Comparison of ENCODE assay signal across 17 cellular contexts in the genomic region with DNA sequence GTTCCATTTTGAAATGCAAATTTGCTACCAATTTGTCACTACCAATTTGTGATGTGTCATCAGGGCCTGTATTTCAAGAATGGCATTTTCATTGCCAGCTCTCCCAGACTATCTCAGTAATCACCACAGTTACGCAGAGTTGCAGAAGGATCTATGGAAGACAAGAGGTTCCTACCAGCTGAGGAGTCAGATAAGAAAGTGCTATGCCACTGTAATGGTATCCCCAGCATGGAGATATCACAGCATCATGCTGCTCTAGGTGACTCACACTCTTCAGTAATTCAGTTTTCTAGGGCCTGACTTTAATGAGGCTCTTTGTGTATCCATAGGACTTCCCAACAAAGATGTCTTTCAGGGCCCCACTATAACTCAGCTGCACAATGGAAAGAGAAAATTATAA.
"Had no signal": no experiment of that assay in that cellular context is flagged by ENCODE, and none has a peak within 500 bp of the region (broad histone marks: within the 10 kb centered on the region; RNA-seq: fewer than 3 reads in every experiment).

No MANE protein-coding gene starts in this region.

- H3K4me3 ChIP-seq: dorsolateral prefrontal cortex, lower lobe of right lung, sigmoid colon had no signal

- H3K4me1 Mint-ChIP-seq: T-cell had no signal

- H3K27me3 ChIP-seq: dorsolateral prefrontal cortex, foreskin keratinocyte, sigmoid colon had no signal

- H3K36me3 ChIP-seq: lower lobe of right lung, sigmoid colon, WERI-Rb-1 had no signal

- H3K9me3 ChIP-seq: lower lobe of right lung had no signal

- H3K4me1 ChIP-seq: foreskin keratinocyte, lower lobe of right lung had no signal

- H3K4me3 Mint-ChIP-seq: activated naive CD8-positive, alpha-beta T cell; activated T-helper 1 cell treated with anti-CD3 and anti-CD28 coated beads, Interleukin-12 subunit alpha, Interleukin-12 subunit beta, Interleukin-2, Interleukin-4 antibody, amounts not matched to agents 30 ng/mL and 10 ng/mL and 1 ng/mL, durations not matched to agents 14 hours and 24 hours and 36 hours; nephron progenitor cell; T-cell had no signal

- H3K36me3 Mint-ChIP-seq: activated naive CD8-positive, alpha-beta T cell; T-cell had no signal

- H3K27ac Mint-ChIP-seq: activated naive CD8-positive, alpha-beta T cell; activated T-helper 1 cell treated with anti-CD3 and anti-CD28 coated beads, Interleukin-12 subunit alpha, Interleukin-12 subunit beta, Interleukin-2, Interleukin-4 antibody, amounts not matched to agents 30 ng/mL and 10 ng/mL and 1 ng/mL, durations not matched to agents 14 hours and 24 hours and 36 hours; nephron progenitor cell; T-cell had no signal

- ATAC-seq: foreskin keratinocyte, lower lobe of right lung, T-cell had no signal

- H3K9me3 Mint-ChIP-seq: activated T-helper 1 cell treated with anti-CD3 and anti-CD28 coated beads, Interleukin-12 subunit alpha, Interleukin-12 subunit beta, Interleukin-2, Interleukin-4 antibody, amounts not matched to agents 30 ng/mL and 10 ng/mL and 1 ng/mL, durations not matched to agents 14 hours and 24 hours and 36 hours had no signal

- H3K27ac ChIP-seq: dorsolateral prefrontal cortex, foreskin keratinocyte, lower lobe of right lung, sigmoid colon, WERI-Rb-1 had no signal

- DNase-seq: activated CD4-positive, alpha-beta T cell treated with anti-CD3 and anti-CD28 coated beads, Interleukin-2, amount 50 U/mL, for 48 hours; activated gamma-delta T cell treated with Interleukin-2 at 50 U/mL for 16 hours; amniotic stem cell; dorsolateral prefrontal cortex; foreskin keratinocyte; hypothalamus; lower lobe of right lung; midbrain; nephron progenitor cell; nucleus accumbens; sigmoid colon; stimulated activated CD4-positive, alpha-beta T cell treated with anti-CD3 and anti-CD28 coated beads, Interleukin-4, amount 100 ng/mL, for 4 hours; stimulated activated naive CD4-positive, alpha-beta T cell; T-cell; WERI-Rb-1 had no signal
